17 cellular contexts compared by ENCODE assay signal in the genomic region with DNA sequence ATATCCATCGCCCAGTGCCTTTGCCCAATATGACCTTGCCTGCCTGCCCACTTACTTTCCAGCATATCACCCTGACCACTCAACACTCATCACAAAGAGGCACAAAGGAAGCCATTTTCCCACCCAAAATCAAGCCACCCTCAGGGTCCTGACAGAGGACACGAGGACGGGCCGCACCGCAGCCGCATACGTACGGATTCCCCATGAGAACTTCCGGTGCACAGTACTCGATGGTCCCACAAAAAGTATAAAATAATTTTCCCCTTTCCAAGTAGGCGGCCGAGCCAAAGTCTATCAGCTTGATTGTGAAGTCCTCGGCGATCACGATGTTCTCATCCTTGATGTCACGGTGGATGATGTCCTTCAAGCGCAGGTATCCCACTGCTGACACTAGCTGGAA. TPM values are rescaled to one million over a fixed set of nuclear protein-coding genes. Genes with fewer than 3 reads are reported as not detected.
A peak's percentile ranks its signal among the peaks of the same experiment; 100 is the strongest.
DNase-seq lines count a peak whose midpoint lies in the region; ATAC-seq and TF ChIP-seq lines count a peak whose summit lies in the region.
"Had no signal": no experiment of that assay in that cellular context is flagged by ENCODE, and none has a peak within 500 bp of the region (broad histone marks: within the 10 kb centered on the region; RNA-seq: fewer than 3 reads in every experiment).

No MANE protein-coding gene starts in this region.

- H3K27ac Mint-ChIP-seq in activated naive CD4-positive, alpha-beta T cell treated with anti-CD3 and anti-CD28 coated beads, Interleukin-2, amount 50 U/mL, for 24 hours: peak overlapping the region; percentile 14
- peak overlapping the region; percentile 77 for H3K27ac Mint-ChIP-seq in T-helper 2 cell treated with Interferon-gamma antibody and Interleukin-4, amounts not matched to agents 5 μg/mL and 100 μg/mL, for 36 hours
- peak overlapping the region; percentile 55 to 94 for H3K27ac Mint-ChIP-seq in effector memory CD8-positive, alpha-beta T cell
- H3K27ac Mint-ChIP-seq in type B pancreatic cell: peak overlapping the region; percentile 33
- H3K27ac Mint-ChIP-seq: dendritic cell treated with granulocyte-macrophage colony-stimulating factor and Interleukin-4, amounts not matched to agents 40 ng/mL and 50 ng/mL, for 4 days had no signal

- no peaks in the 10 kb centered on the region for H3K27me3 Mint-ChIP-seq in activated naive CD4-positive, alpha-beta T cell treated with anti-CD3 and anti-CD28 coated beads, Interleukin-2, amount 50 U/mL, for 24 hours
- no peaks in the 10 kb centered on the region for H3K27me3 Mint-ChIP-seq in T-helper 2 cell treated with Interferon-gamma antibody and Interleukin-4, amounts not matched to agents 5 μg/mL and 100 μg/mL, for 36 hours (ENCODE audit: low read depth)
- no peaks in the 10 kb centered on the region for H3K27me3 Mint-ChIP-seq in effector memory CD8-positive, alpha-beta T cell
- no peaks in the 10 kb centered on the region for H3K27me3 Mint-ChIP-seq in type B pancreatic cell
- H3K27me3 Mint-ChIP-seq: dendritic cell treated with granulocyte-macrophage colony-stimulating factor and Interleukin-4, amounts not matched to agents 40 ng/mL and 50 ng/mL, for 4 days had no signal

- TF ChIP-seq CTCF in type B pancreatic cell (conservative IDR thresholded peaks at IDR 0.05): no peak

- no peak for DNase-seq in activated naive CD4-positive, alpha-beta T cell treated with Interleukin-2 at 50 U/mL for 16 hours
- no peak for DNase-seq in T-helper 2 cell treated with Interferon-gamma antibody and Interleukin-4, amounts not matched to agents 5 μg/mL and 100 μg/mL, for 36 hours (ENCODE audit: low spot score)
- no peak for DNase-seq in effector memory CD8-positive, alpha-beta T cell
- no peak for DNase-seq in type B pancreatic cell (ENCODE audit: extremely low spot score, unreplicated experiment)
- DNase-seq in NCI-H345 treated with DMSO at 0.1 percent for 48 hours (lab: John Stamatoyannopoulos, UW; ENCODE audit: unreplicated experiment): no peak
- no peak for DNase-seq in HT-29 (ENCODE audit: low spot score)
- DNase-seq: adrenal gland, foreskin melanocyte, left ventricle myocardium inferior, NCI-H2029, NCI-H446 treated with DMSO at 0.1 percent for 48 hours, substantia nigra, uterus had no signal

- H3K36me3 Mint-ChIP-seq in activated naive CD4-positive, alpha-beta T cell treated with anti-CD3 and anti-CD28 coated beads, Interleukin-2, amount 50 U/mL, for 24 hours: peaks cover 12% of the 10 kb centered on the region
- H3K36me3 Mint-ChIP-seq in T-helper 2 cell treated with Interferon-gamma antibody and Interleukin-4, amounts not matched to agents 5 μg/mL and 100 μg/mL, for 36 hours (ENCODE audit: low read depth): peaks cover 27% of the 10 kb centered on the region
- H3K36me3 Mint-ChIP-seq in effector memory CD8-positive, alpha-beta T cell (ENCODE audit: insufficient read depth): peaks cover 7% of the 10 kb centered on the region
- peaks cover 14% of the 10 kb centered on the region for H3K36me3 Mint-ChIP-seq in type B pancreatic cell

- no peak for ATAC-seq in effector memory CD8-positive, alpha-beta T cell (replicated peaks)
- ATAC-seq in GM19397 (IDR thresholded peaks at IDR 0.05; ENCODE audit: unreplicated experiment): no peak
- ATAC-seq: pancreas had no signal

- H3K4me1 Mint-ChIP-seq in activated naive CD4-positive, alpha-beta T cell treated with anti-CD3 and anti-CD28 coated beads, Interleukin-2, amount 50 U/mL, for 24 hours: peaks cover 45% of the 10 kb centered on the region
- peaks cover 13% of the 10 kb centered on the region for H3K4me1 Mint-ChIP-seq in T-helper 2 cell treated with Interferon-gamma antibody and Interleukin-4, amounts not matched to agents 5 μg/mL and 100 μg/mL, for 36 hours (ENCODE audit: low read depth)
- peaks cover 28 to 50% of the 10 kb centered on the region in 2 donors for H3K4me1 Mint-ChIP-seq in effector memory CD8-positive, alpha-beta T cell (ENCODE audit: low read depth in 2 of 2)
- no peaks in the 10 kb centered on the region for H3K4me1 Mint-ChIP-seq in type B pancreatic cell (ENCODE audit: unreplicated experiment)

- no peaks in the 10 kb centered on the region for H3K9me3 Mint-ChIP-seq in activated naive CD4-positive, alpha-beta T cell treated with anti-CD3 and anti-CD28 coated beads, Interleukin-2, amount 50 U/mL, for 24 hours
- no peaks in the 10 kb centered on the region for H3K9me3 Mint-ChIP-seq in T-helper 2 cell treated with Interferon-gamma antibody and Interleukin-4, amounts not matched to agents 5 μg/mL and 100 μg/mL, for 36 hours
- H3K9me3 Mint-ChIP-seq in effector memory CD8-positive, alpha-beta T cell: no peaks in the 10 kb centered on the region
- no peaks in the 10 kb centered on the region for H3K9me3 Mint-ChIP-seq in type B pancreatic cell
- H3K9me3 Mint-ChIP-seq: dendritic cell treated with granulocyte-macrophage colony-stimulating factor and Interleukin-4, amounts not matched to agents 40 ng/mL and 50 ng/mL, for 4 days had no signal

- peak overlapping the region; percentile 53 for H3K4me3 Mint-ChIP-seq in activated naive CD4-positive, alpha-beta T cell treated with anti-CD3 and anti-CD28 coated beads, Interleukin-2, amount 50 U/mL, for 24 hours
- H3K4me3 Mint-ChIP-seq in T-helper 2 cell treated with Interferon-gamma antibody and Interleukin-4, amounts not matched to agents 5 μg/mL and 100 μg/mL, for 36 hours: peak overlapping the region; percentile 54
- H3K4me3 Mint-ChIP-seq in effector memory CD8-positive, alpha-beta T cell: peak overlapping the region; percentile 81
- no peak overlapping the region for H3K4me3 Mint-ChIP-seq in type B pancreatic cell
- H3K4me3 Mint-ChIP-seq: dendritic cell treated with granulocyte-macrophage colony-stimulating factor and Interleukin-4, amounts not matched to agents 40 ng/mL and 50 ng/mL, for 4 days had no signal

RNA-seq across cellular contexts. Expression of a gene that starts 10.0 kb away (rescaled TPM):
- total RNA-seq in type B pancreatic cell (ENCODE audit: low replicate concordance): 38.9 and 46.3 TPM in 2 replicates
- total RNA-seq in HT-29 (2014; rRNA removed; shearing (Covaris generic)): 29.0 and 29.8 TPM in 2 replicates

RNA-seq across cellular contexts. Expression of a gene that starts 37.2 kb away (rescaled TPM):
- total RNA-seq in type B pancreatic cell (ENCODE audit: low replicate concordance): 31.8 and 50.9 TPM in 2 replicates
- 13.4 and 15.9 TPM in 2 replicates for total RNA-seq in HT-29 (2014; rRNA removed; shearing (Covaris generic))

RNA-seq across cellular contexts. Expression of a gene that starts 38.2 kb away (rescaled TPM):
- 50.7 and 52.4 TPM in 2 replicates for total RNA-seq in type B pancreatic cell (ENCODE audit: low replicate concordance)
- total RNA-seq in HT-29 (2014; rRNA removed; shearing (Covaris generic)): 45.6 and 69.6 TPM in 2 replicates

Comparison
In these comparisons a context has a peak if more than half of its experiments do, and no peak if none do; other contexts are left out.
1. H3K27ac Mint-ChIP-seq: peak in every context shown above with its lines; median percentile 77 in T-helper 2 cell treated with Interferon-gamma antibody and Interleukin-4, amounts not matched to agents 5 μg/mL and 100 μg/mL, for 36 hours; 74 in effector memory CD8-positive, alpha-beta T cell; 33 in type B pancreatic cell; 14 in activated naive CD4-positive, alpha-beta T cell treated with anti-CD3 and anti-CD28 coated beads, Interleukin-2, amount 50 U/mL, for 24 hours.